In the genomic region with DNA sequence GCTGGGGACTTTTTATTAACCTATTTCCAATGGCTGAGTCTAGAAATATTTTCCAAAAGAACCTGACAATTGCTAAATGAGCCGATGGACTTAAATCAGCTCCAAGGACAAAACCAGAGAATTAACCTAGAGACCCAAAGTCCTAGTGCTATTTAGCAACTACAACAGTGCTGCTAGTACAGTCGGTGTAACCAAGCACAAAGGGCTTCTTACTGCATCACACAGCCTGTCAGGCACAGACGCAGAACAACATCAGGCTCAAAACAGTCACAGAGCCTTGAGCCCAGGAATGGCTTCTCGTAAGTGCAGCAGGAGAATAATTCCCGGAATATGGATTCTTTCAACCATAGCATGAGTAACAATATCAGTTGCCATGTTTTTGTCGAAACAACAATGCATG, we compare ENCODE assay signal across 26 cellular contexts.
"Had no signal": no experiment of that assay in that cellular context is flagged by ENCODE, and none has a peak within 500 bp of the region (broad histone marks: within the 10 kb centered on the region; RNA-seq: fewer than 3 reads in every experiment).

No MANE protein-coding gene starts in this region.

- FAIRE-seq: frontal cortex, small intestine had no signal

- ATAC-seq: activated CD4-positive, alpha-beta T cell treated with anti-CD3 and anti-CD28 coated beads for 36 hours; activated naive CD8-positive, alpha-beta T cell treated with anti-CD3 and anti-CD28 coated beads, Interleukin-2, amount 50 U/mL, for 24 hours; activated T-cell treated with anti-CD3 and anti-CD28 coated beads, Interleukin-2, amount 50 U/mL, for 4 hours; esophagus mucosa; naive thymus-derived CD8-positive, alpha-beta T cell; psoas muscle; sciatic nerve; stimulated activated memory B cell treated with anti-CD40 and anti-IgM and Interleukin-4, amounts not matched to agents 10 μg/mL and 1 μg/mL and 100 μg/mL, for 72 hours; T-helper 17 cell had no signal

- H3K4me3 ChIP-seq: ovary, psoas muscle, testis, upper lobe of left lung had no signal

- H3K27me3 ChIP-seq: neutrophil, ovary, testis, upper lobe of left lung had no signal

- H3K36me3 ChIP-seq: neutrophil, ovary, upper lobe of left lung had no signal

- H3K9me3 ChIP-seq: neutrophil, ovary, psoas muscle, testis, upper lobe of left lung had no signal

- DNase-seq: activated B cell treated with CpG ODN at 0.5 μM for 24 hours; activated CD4-positive, alpha-beta T cell treated with anti-CD3 and anti-CD28 coated beads for 36 hours; activated CD4-positive, alpha-beta T cell treated with anti-CD3 and anti-CD28 coated beads, Interleukin-2, amount 50 U/mL, for 4 hours; activated CD8-positive, alpha-beta memory T cell treated with anti-CD3 and anti-CD28 coated beads for 24 hours; activated CD8-positive, alpha-beta memory T cell treated with anti-CD3 and anti-CD28 coated beads, Interleukin-2, amount 50 U/mL, for 4 hours; activated effector memory CD4-positive, alpha-beta T cell treated with Interleukin-2 at 50 U/mL for 16 hours; activated naive CD4-positive, alpha-beta T cell treated with anti-CD3 and anti-CD28 coated beads, Interleukin-2, amount 50 U/mL, for 16 hours; activated naive CD8-positive, alpha-beta T cell treated with anti-CD3 and anti-CD28 coated beads, Interleukin-2, amount 50 U/mL, for 24 hours; activated T-cell treated with anti-CD3 and anti-CD28 coated beads, Interleukin-2, amount 50 U/mL, for 4 hours; caudate nucleus; effector CD8-positive, alpha-beta T cell; glutamatergic neuron; hippocampal formation; naive thymus-derived CD8-positive, alpha-beta T cell; ovary; psoas muscle; small intestine; SW 1271; T-helper 17 cell; testis had no signal

- H3K27ac ChIP-seq: neutrophil, ovary, psoas muscle, testis had no signal
